Comparison of ENCODE assay signal across 23 cellular contexts in the genomic region with DNA sequence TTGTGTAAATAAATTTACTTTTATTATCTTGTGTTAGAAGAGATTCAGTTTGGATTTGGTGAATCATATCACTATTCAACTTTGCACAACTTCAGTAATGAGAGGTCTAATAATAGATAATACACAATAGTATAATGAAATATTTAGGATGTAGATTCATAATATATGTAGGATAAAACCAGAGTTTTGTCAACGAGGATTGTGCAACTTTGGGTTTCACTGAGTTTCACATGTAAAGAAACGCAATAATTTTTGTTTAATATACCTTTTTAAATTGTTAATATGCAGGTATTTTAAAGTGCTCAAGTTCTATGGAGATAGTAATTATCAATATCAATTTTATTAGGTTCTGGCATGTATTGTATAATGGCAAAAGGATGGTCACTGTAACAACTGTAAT. TPM values are rescaled to one million over a fixed set of nuclear protein-coding genes. Genes with fewer than 3 reads are reported as not detected.
DNase-seq lines count a peak whose midpoint lies in the region; ATAC-seq, FAIRE-seq and TF ChIP-seq lines count a peak whose summit lies in the region.
"Had no signal": no experiment of that assay in that cellular context is flagged by ENCODE, and none has a peak within 500 bp of the region (broad histone marks: within the 10 kb centered on the region; RNA-seq: fewer than 3 reads in every experiment).

No MANE protein-coding gene starts in this region.

- no peak for TF ChIP-seq POLR2A in HepG2 (IDR thresholded peaks at IDR 0.05; ENCODE audit: insufficient read depth in 1 of 2, low read depth in 2 of 2, low read length in 2 of 2)
- no peak for TF ChIP-seq POLR2A in right lobe of liver (IDR thresholded peaks at IDR 0.05)

- no peak for ATAC-seq in HepG2
- ATAC-seq in right lobe of liver: no peak
- ATAC-seq in Panc1: no peak
- ATAC-seq in lower lobe of right lung: no peak
- ATAC-seq in GM21619 (IDR thresholded peaks at IDR 0.05; ENCODE audit: unreplicated experiment): no peak
- ATAC-seq in GM19023 (IDR thresholded peaks at IDR 0.05; ENCODE audit: unreplicated experiment): no peak

- H3K4me1 ChIP-seq in HepG2 (ENCODE audit: insufficient read depth, low read length) (no peaks in the 10 kb centered on the region), right lobe of liver (peaks cover 0 to 6% (median 0%) of the 10 kb centered on the region in 4 donors), Panc1 (ENCODE audit: control insufficient read depth, insufficient read depth, low read length) (no peaks in the 10 kb centered on the region; the same call in 1 of the 2 replicates), lower lobe of right lung (no peaks in the 10 kb centered on the region)
- H3K4me1 ChIP-seq: HAP-1 had no signal

- TF ChIP-seq RAD21 in HepG2 (CRISPR knock-in tag; IDR thresholded peaks at IDR 0.05): no peak

- H3K27ac ChIP-seq in HepG2 (ENCODE audit: extremely low read length, insufficient read depth, low read length) (no peak overlapping the region), right lobe of liver (no peak overlapping the region), Panc1 (ENCODE audit: low read length) (no peak overlapping the region), lower lobe of right lung (no peak overlapping the region)
- H3K27ac ChIP-seq: BLaER1, RWPE1 had no signal

- TF ChIP-seq EP300 in HepG2 (IDR thresholded peaks at IDR 0.05; ENCODE audit: low read depth in 2 of 2, low read length in 2 of 2) (no peak), HepG2 (CRISPR knock-in tag; IDR thresholded peaks at IDR 0.05; ENCODE audit: borderline replicate concordance) (no peak)

- no peaks in the 10 kb centered on the region for H3K79me2 ChIP-seq in HepG2 (ENCODE audit: insufficient read depth, low read length)

- DNase-seq in HepG2 (ENCODE audit: low spot score) (no peak), right lobe of liver (no peak), Panc1 (ENCODE audit: low read depth, low spot score) (no peak), lower lobe of right lung (no peak), cerebellar cortex (ENCODE audit: low spot score) (no peak)
- DNase-seq: CD4-positive, alpha-beta T cell; GOT3; Karpas-422; NCI-H1092; NCI-H1436 treated with DMSO at 0.1 percent for 48 hours; NCI-H187 treated with DMSO at 0.1 percent for 48 hours; NCI-H2107; NCI-H524; NCI-H774; SHP77 treated with DMSO at 0.1 percent for 48 hours had no signal

- H2AFZ ChIP-seq in HepG2 (ENCODE audit: low read length): no peak overlapping the region

- in situ Hi-C loops in HepG2 (cut with HindIII; ENCODE audit: extremely low pct_ligation_motif_present, low pct_unique_long_range_greater_than_20kb): no loop called here
- in situ Hi-C loops in Panc1 (cut with HindIII; ENCODE audit: low pct_unique_long_range_greater_than_20kb, low sequenced_read_pairs): no loop called here

- H3K9ac ChIP-seq in HepG2 (ENCODE audit: insufficient read depth, low read depth, low read length): no peak overlapping the region
- H3K9ac ChIP-seq: BLaER1 had no signal

- H3K4me2 ChIP-seq in HepG2 (ENCODE audit: low read depth, low read length): no peak overlapping the region
- H3K4me2 ChIP-seq: BLaER1 had no signal

- H3K4me3 ChIP-seq in HepG2 (replicated peaks in 1 of 3; ENCODE audit: insufficient read depth in 1 of 3, low read depth in 2 of 3, low read length in 3 of 3) (no peak overlapping the region), right lobe of liver (no peak overlapping the region), Panc1 (ENCODE audit: low read depth in 2 of 2, low read length in 2 of 2) (no peak overlapping the region), lower lobe of right lung (peak overlapping the region; percentile 51)
- H3K4me3 ChIP-seq: BLaER1, HAP-1 had no signal

- H4K20me1 ChIP-seq in HepG2 (ENCODE audit: insufficient read depth, low read length): no peaks in the 10 kb centered on the region
- H4K20me1 ChIP-seq: BLaER1 had no signal

- WGBS in HepG2 (ENCODE audit: low lambda C conversion rate): 0% methylated on average over 2 of the region's 2 CpGs
- WGBS in right lobe of liver (ENCODE audit: insufficient coverage, low coverage, low lambda C conversion rate, missing lambda C conversion rate): 32% methylated on average over 2 of the region's 2 CpGs

- FAIRE-seq in HepG2 (lab: Jason Lieb, UNC): no peak
- FAIRE-seq: D721Med, GM18507 had no signal

- CTCF ChIA-PET in HepG2 (lab: Yijun Ruan, JAX; ENCODE audit: low intra/inter-chr PET ratio, low total read pairs) (interaction anchor here (1.4 kb wide), 1 partner anchor 400 kb away, joined by 5 read pairs; no protein-coding TSS in a partner anchor), Panc1 (lab: Charles Lee) (no interaction called here)

- H3K27me3 ChIP-seq in HepG2 (ENCODE audit: control insufficient read depth in 1 of 2, insufficient read depth in 2 of 2, low read length in 2 of 2) (no peaks in the 10 kb centered on the region), right lobe of liver (no peaks in the 10 kb centered on the region), Panc1 (ENCODE audit: control insufficient read depth, insufficient read depth, low read length) (no peaks in the 10 kb centered on the region), lower lobe of right lung (ENCODE audit: low read depth) (no peaks in the 10 kb centered on the region)
- H3K27me3 ChIP-seq: BLaER1 had no signal

- H3K9me3 ChIP-seq in HepG2 (ENCODE audit: low read length): no peaks in the 10 kb centered on the region
- H3K9me3 ChIP-seq in right lobe of liver: no peaks in the 10 kb centered on the region
- no peaks in the 10 kb centered on the region for H3K9me3 ChIP-seq in Panc1 (ENCODE audit: control insufficient read depth, insufficient read depth, low read depth, low read length)
- H3K9me3 ChIP-seq in lower lobe of right lung: no peaks in the 10 kb centered on the region
- H3K9me3 ChIP-seq: BLaER1, HAP-1 had no signal

- no TSS peak for BruUV-seq in HepG2 (replicated peaks; lab: Mats Ljungman, UMichigan)
- no TSS peak for BruUV-seq in Panc1 (replicated peaks; lab: Mats Ljungman, UMichigan)

- no peak for TF ChIP-seq CTCF in HepG2 (CRISPR knock-in tag; IDR thresholded peaks at IDR 0.05)
- TF ChIP-seq CTCF in right lobe of liver (IDR thresholded peaks at IDR 0.05): no peak
- TF ChIP-seq CTCF in Panc1 (IDR thresholded peaks at IDR 0.05): peak; percentile 14; the same call in 1 of the 2 replicates
- no peak for TF ChIP-seq CTCF in lower lobe of right lung (IDR thresholded peaks at IDR 0.05)

- POLR2A ChIA-PET in HepG2 (lab: Yijun Ruan, JAX): no interaction called here
- POLR2A ChIA-PET in Panc1 (lab: Charles Lee): no interaction called here

- no peaks in the 10 kb centered on the region for H3K36me3 ChIP-seq in HepG2 (replicated peaks in 1 of 2; ENCODE audit: control insufficient read depth in 1 of 2, insufficient read depth in 2 of 2, low read length in 2 of 2)
- H3K36me3 ChIP-seq in right lobe of liver: no peaks in the 10 kb centered on the region
- no peaks in the 10 kb centered on the region for H3K36me3 ChIP-seq in Panc1 (ENCODE audit: control insufficient read depth, insufficient read depth, low read length)
- H3K36me3 ChIP-seq in lower lobe of right lung: no peaks in the 10 kb centered on the region
- H3K36me3 ChIP-seq: BLaER1, HAP-1 had no signal

- intact Hi-C loops in HepG2 (cut with micrococcal nuclease; ENCODE audit: unreplicated experiment) (loop anchor here (5.0 kb wide), 1 partner anchor 400 kb away; no protein-coding TSS in a partner anchor), right lobe of liver (cut with DNase I) (no loop called here), Panc1 (cut with micrococcal nuclease; ENCODE audit: unreplicated experiment) (no loop called here), lower lobe of right lung (cut with DNase I) (no loop called here)

TF ChIP-seq in HepG2, 621 proteins besides CTCF, POLR2A, EP300 and RAD21 (continues in another document):
- TF ChIP-seq SMAD3 (CRISPR knock-in tag; IDR thresholded peaks at IDR 0.05): no peak

RNA-seq across cellular contexts. Expression of gene CALCRL, which starts 5.3 kb away (rescaled TPM):
- total RNA-seq in HepG2 (2016; rRNA removed; fragmentation: Illumina TruSeq; extraction: Trizol): 0.02 TPM in 1 of 2 replicates, not detected in the other
- total RNA-seq in HepG2 (2016; cell fraction: cytosol; rRNA removed; fragmentation: Illumina TruSeq; extraction: Trizol; ENCODE audit: low read depth): not detected in 2 replicates
- total RNA-seq in HepG2 (2016; cell fraction: insoluble cytoplasmic fraction; rRNA removed; fragmentation: Illumina TruSeq; extraction: Trizol): 0.15 TPM in 1 of 2 replicates, not detected in the other
- 0.21 TPM in 1 of 2 replicates, not detected in the other for total RNA-seq in HepG2 (2016; cell fraction: membrane; rRNA removed; fragmentation: Illumina TruSeq; extraction: Trizol)
- not detected in 2 replicates for total RNA-seq in HepG2 (2016; cell fraction: nucleus; rRNA removed; fragmentation: Illumina TruSeq; extraction: Trizol)
- 0.18 TPM in 1 of 2 replicates, not detected in the other for polyA plus RNA-seq in HepG2 (2011; rRNA removed)
- 0.09 TPM in 1 of 2 replicates, not detected in the other for polyA plus RNA-seq in HepG2 (2011; cell fraction: cytosol; rRNA removed)
- polyA plus RNA-seq in HepG2 (2011; cell fraction: nucleus; rRNA removed): 0.03 TPM in 1 of 2 replicates, not detected in the other
- 0.20 and 0.66 TPM in 2 replicates for polyA plus RNA-seq in HepG2 (2012)
- polyA plus RNA-seq in HepG2 (2016; cell fraction: cytosol; fragmentation: Illumina TruSeq; extraction: Trizol; ENCODE audit: low read depth): not detected in 2 replicates
- not detected in 2 replicates for polyA plus RNA-seq in HepG2 (2016; cell fraction: insoluble cytoplasmic fraction; fragmentation: Illumina TruSeq; extraction: Trizol; ENCODE audit: low read depth)
- not detected in 2 replicates for polyA plus RNA-seq in HepG2 (2016; cell fraction: membrane; fragmentation: Illumina TruSeq; extraction: Trizol; ENCODE audit: low read depth)
- not detected in 2 replicates for polyA plus RNA-seq in HepG2 (2016; cell fraction: nucleus; fragmentation: Illumina TruSeq; extraction: Trizol; ENCODE audit: insufficient read depth, low read depth)
- not detected in 2 replicates for polyA minus RNA-seq in HepG2 (2011; rRNA and poly(A)+ RNA removed; ENCODE audit: low replicate concordance)
- polyA minus RNA-seq in HepG2 (2011; cell fraction: cytosol; rRNA and poly(A)+ RNA removed): not detected in 2 replicates
- polyA minus RNA-seq in HepG2 (2011; cell fraction: nucleus; rRNA and poly(A)+ RNA removed): 0.26 and 0.87 TPM in 2 replicates
- total RNA-seq in right lobe of liver: 10 to 100 TPM in 1 of 6 experiments, 1 to 10 TPM in 5; 3.7 to 13.9 (median 8.2) TPM
- total RNA-seq in Panc1 (2021; ENCODE audit: unreplicated experiment): 1.9 TPM
- polyA plus RNA-seq in Panc1 (2012; ENCODE audit: insufficient read length): 0.51 TPM
- total RNA-seq in lower lobe of right lung: 236 TPM
- polyA plus RNA-seq: IgD-negative memory B cell had no signal

Comparison
In these comparisons a context has a peak if more than half of its experiments do, and no peak if none do; other contexts are left out.
1. RNA of gene CALCRL, which starts 5.3 kb away (total RNA-seq): 236 TPM in lower lobe of right lung (single experiment); 3.7 to 13.9 TPM in right lobe of liver, 1.9 TPM in Panc1 (single experiment) and 0.02 to 0.21 TPM in HepG2; every median in the first group is over 10 times any median in the second.